ENCODE assay signal across 20 cellular contexts in the genomic region with DNA sequence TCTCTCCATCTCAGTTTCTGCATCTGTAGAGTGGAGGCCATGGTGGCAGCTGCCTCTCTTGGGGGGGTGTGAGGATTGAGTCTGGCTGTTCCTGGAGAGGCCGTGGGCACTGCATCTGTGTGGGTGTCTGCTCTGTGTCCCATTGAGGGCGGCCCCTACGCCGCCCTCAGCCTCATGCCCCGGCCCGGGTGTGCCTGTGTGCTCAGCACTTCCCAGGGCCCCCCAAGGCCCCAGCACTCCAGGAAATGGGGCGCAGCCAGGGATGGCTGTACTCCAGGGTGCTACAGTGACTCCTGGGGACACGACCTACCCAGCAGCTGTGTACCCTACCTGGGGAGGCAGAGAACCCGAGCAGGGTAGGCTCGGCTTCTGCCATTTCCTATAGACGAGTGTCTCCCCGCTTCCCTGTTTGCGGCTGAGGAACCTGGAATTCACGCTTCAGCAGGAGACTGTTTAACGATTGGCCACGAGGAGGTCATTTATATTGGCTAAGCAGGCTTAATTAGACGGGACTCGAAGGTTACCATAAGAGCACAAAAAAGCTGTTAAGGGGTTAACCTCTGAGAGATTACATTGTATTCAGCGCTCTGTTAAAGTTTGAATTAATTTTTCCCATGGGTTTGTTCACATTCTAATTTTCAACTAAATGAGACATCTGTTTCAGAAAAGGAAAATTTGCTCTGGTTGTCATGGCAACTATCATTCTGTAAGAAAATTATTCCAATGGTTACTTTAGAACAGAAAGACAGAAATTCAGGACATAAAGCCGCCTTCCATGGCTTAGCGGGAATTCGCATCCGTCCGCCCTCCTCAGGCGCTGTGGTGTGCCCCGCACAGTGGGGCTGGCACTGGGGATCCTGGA.
A peak's percentile ranks its signal among the peaks of the same experiment; 100 is the strongest.
DNase-seq lines count a peak whose midpoint lies in the region; FAIRE-seq and TF ChIP-seq lines count a peak whose summit lies in the region.
"Had no signal": no experiment of that assay in that cellular context is flagged by ENCODE, and none has a peak within 500 bp of the region (broad histone marks: within the 10 kb centered on the region; RNA-seq: fewer than 3 reads in every experiment).

No MANE protein-coding gene starts in this region.

- intact Hi-C loops in kidney (cut with DNase I) = no loop called here

- DNase-seq in kidney = peak; percentile 16
- DNase-seq in progenitor cell of endocrine pancreas (ENCODE audit: low spot score, unreplicated experiment) = no peak
- no peak for DNase-seq in ACHN
- DNase-seq in NOMO-1 treated with DMSO at 0.1 percent for 48 hours (lab: John Stamatoyannopoulos, UW; ENCODE audit: unreplicated experiment) = no peak
- no peak for DNase-seq in DMS79 treated with DMSO at 0.1 percent for 48 hours (lab: John Stamatoyannopoulos, UW)
- DNase-seq: CD4-positive, alpha-beta memory T cell; DMS79; NCI-H1436; NCI-H2081 treated with DMSO at 0.1 percent for 48 hours; NCI-H226; NCI-H526; NK-92 treated with Interleukin-12 subunit alpha and Interleukin-12 subunit beta, amount 100 ng/mL, for 24 hours had no signal

- POLR2A ChIA-PET in HEK293 (lab: Yijun Ruan, JAX) = no interaction called here

- no peaks in the 10 kb centered on the region for H3K4me1 ChIP-seq in HEK293 (ENCODE audit: control insufficient read depth, insufficient read depth, low read length)
- H3K4me1 ChIP-seq in kidney (ENCODE audit: control insufficient read depth in 1 of 2, insufficient read depth in 1 of 2, low read depth in 1 of 2, low read length in 2 of 2) = no peaks in the 10 kb centered on the region
- H3K4me1 ChIP-seq: A549 had no signal

- peaks cover 0 to 5% (median 3%) of the 10 kb centered on the region in 5 experiments for H3K9me3 Mint-ChIP-seq in brain
- no peaks in the 10 kb centered on the region for H3K9me3 Mint-ChIP-seq in progenitor cell of endocrine pancreas (ENCODE audit: low read depth)

- no peaks in the 10 kb centered on the region for H3K9me3 ChIP-seq in HEK293 (ENCODE audit: control insufficient read depth, insufficient read depth, low read depth, low read length)
- peaks cover 0 to 2% of the 10 kb centered on the region in 2 donors for H3K9me3 ChIP-seq in kidney (ENCODE audit: control insufficient read depth in 1 of 2, low read length in 2 of 2)
- H3K9me3 ChIP-seq: A549 had no signal

- peaks cover 34% of the 10 kb centered on the region for H3K4me1 Mint-ChIP-seq in brain
- no peaks in the 10 kb centered on the region for H3K4me1 Mint-ChIP-seq in progenitor cell of endocrine pancreas (ENCODE audit: low read depth)
- H3K4me1 Mint-ChIP-seq: CD4-positive, alpha-beta memory T cell had no signal

- H3K9ac ChIP-seq in kidney (ENCODE audit: low read length in 2 of 2) = no peak overlapping the region

- H3K4me3 Mint-ChIP-seq in brain = peak overlapping the region in 3 of 5 experiments; percentile 3 to 64 (median 35)
- H3K4me3 Mint-ChIP-seq in progenitor cell of endocrine pancreas (ENCODE audit: low read depth) = no peak overlapping the region
- H3K4me3 Mint-ChIP-seq: CD4-positive, alpha-beta memory T cell had no signal

- H3K4me3 ChIP-seq in HEK293 (ENCODE audit: low read depth, low read length) (no peak overlapping the region), kidney (ENCODE audit: low read length in 2 of 2) (no peak overlapping the region)
- H3K4me3 ChIP-seq: A549 had no signal

- no peak for FAIRE-seq in kidney (lab: Jason Lieb, UNC)
- FAIRE-seq: A549, G401.6, GM12892, GM19239, HTR-8/SVneo had no signal

- H3K27ac ChIP-seq in HEK293 (ENCODE audit: extremely low read depth, low read depth, low read length) = no peak overlapping the region
- no peak overlapping the region for H3K27ac ChIP-seq in kidney (ENCODE audit: low read depth in 2 of 2, low read length in 2 of 2)
- H3K27ac ChIP-seq: A549, RWPE1 had no signal

- H3K36me3 ChIP-seq in HEK293 (ENCODE audit: control insufficient read depth in 2 of 2, insufficient read depth in 1 of 2, low read length in 2 of 2) = no peaks in the 10 kb centered on the region
- no peaks in the 10 kb centered on the region for H3K36me3 ChIP-seq in kidney (ENCODE audit: control insufficient read depth in 1 of 2, insufficient read depth in 2 of 2, low read length in 2 of 2)

- H3K36me3 Mint-ChIP-seq in brain = no peaks in the 10 kb centered on the region
- H3K36me3 Mint-ChIP-seq in progenitor cell of endocrine pancreas (ENCODE audit: insufficient read depth) = no peaks in the 10 kb centered on the region
- H3K36me3 Mint-ChIP-seq: CD4-positive, alpha-beta memory T cell had no signal

- no peak for TF ChIP-seq CTCF in HEK293 (tag by site-specific recombination; IDR thresholded peaks at IDR 0.05)
- no peak for TF ChIP-seq CTCF in brain (conservative IDR thresholded peaks at IDR 0.05)
- no peak for TF ChIP-seq CTCF in kidney (IDR thresholded peaks at IDR 0.05; ENCODE audit: borderline replicate concordance, extremely low read depth, insufficient read depth)
- TF ChIP-seq CTCF in progenitor cell of endocrine pancreas (IDR thresholded peaks at IDR 0.05; ENCODE audit: unreplicated experiment) = no peak

- H3K27me3 Mint-ChIP-seq in brain = no peaks in the 10 kb centered on the region
- peaks cover 8% of the 10 kb centered on the region for H3K27me3 Mint-ChIP-seq in progenitor cell of endocrine pancreas
- H3K27me3 Mint-ChIP-seq: CD4-positive, alpha-beta memory T cell had no signal

- H3K27ac Mint-ChIP-seq in brain (peak overlapping the region; percentile 40 to 98 (median 96)), progenitor cell of endocrine pancreas (peak overlapping the region; percentile 51)
- H3K27ac Mint-ChIP-seq: CD4-positive, alpha-beta memory T cell had no signal

- in situ Hi-C loops in ACHN (cut with HindIII; ENCODE audit: low pct_ligation_motif_present, low pct_unique_long_range_greater_than_20kb, low sequenced_read_pairs) = no loop called here

- CTCF ChIA-PET in HEK293 (lab: Yijun Ruan, JAX) = no interaction called here

TF ChIP-seq in HEK293, 187 proteins besides CTCF, POLR2A, EP300 and RAD21:
- TF ChIP-seq HOXA7 (CRISPR knock-in tag; IDR thresholded peaks at IDR 0.05; ENCODE audit: borderline replicate concordance) (no peak), ZFHX2 (tag by site-specific recombination; conservative IDR thresholded peaks at IDR 0.05) (peak; percentile 53), EGR2 (tag by site-specific recombination; IDR thresholded peaks at IDR 0.05; ENCODE audit: low read depth) (peak; percentile 21; the same call in 1 of the 2 replicates)
